In genomic region chr7:759569-759968, GRCh38 we compare ENCODE assay signal across 15 cellular contexts. TPM values are rescaled to one million over a fixed set of nuclear protein-coding genes. Genes with fewer than 3 reads are reported as not detected.
DNase-seq lines count a peak whose midpoint lies in the region; ATAC-seq and TF ChIP-seq lines count a peak whose summit lies in the region.
"Had no signal": no experiment of that assay in that cellular context is flagged by ENCODE, and none has a peak within 500 bp of the region (broad histone marks: within the 10 kb centered on the region; RNA-seq: fewer than 3 reads in every experiment).

No MANE protein-coding gene starts in this region.

- H3K36me3 Mint-ChIP-seq in GM23338 (ENCODE audit: low read depth) (peaks cover 74% of the 10 kb centered on the region), chondrocyte (ENCODE audit: low read depth) (peaks cover 23% of the 10 kb centered on the region)

- no peaks in the 10 kb centered on the region; the same call in 2 of the 3 replicates for H3K4me1 Mint-ChIP-seq in GM23338
- H3K4me1 Mint-ChIP-seq in chondrocyte (ENCODE audit: low read depth) = no peaks in the 10 kb centered on the region

- H3K4me1 ChIP-seq in GM23338 (ENCODE audit: insufficient read depth) (no peaks in the 10 kb centered on the region), mesenchymal stem cell (ENCODE audit: control insufficient read depth, insufficient read depth, low read depth, low read length) (peaks cover 9% of the 10 kb centered on the region), spleen (no peaks in the 10 kb centered on the region)
- H3K4me1 ChIP-seq: BLaER1 treated with 17β-estradiol and CSF1 and Interleukin-3, amounts not matched to agents 10 nM and 100 nM; HAP-1 had no signal

- no peak for TF ChIP-seq CTCF in GM23338 (conservative IDR thresholded peaks at IDR 0.05; ENCODE audit: low read depth in 2 of 2)
- TF ChIP-seq CTCF in chondrocyte (IDR thresholded peaks at IDR 0.05) = no peak
- no peak for TF ChIP-seq CTCF in spleen (IDR thresholded peaks at IDR 0.05 in 8 of 11, conservative IDR thresholded peaks at IDR 0.05 in 3 of 11)
- no peak for TF ChIP-seq CTCF in dorsolateral prefrontal cortex (IDR thresholded peaks at IDR 0.05 in 54 of 56, conservative IDR thresholded peaks at IDR 0.05 in 2 of 56; ENCODE audit: low read depth in 1 of 56, partially characterized antibody in 56 of 56)

- no peak for ATAC-seq in GM23338
- ATAC-seq: GM12878 had no signal

- no peak overlapping the region for H3K9ac ChIP-seq in mesenchymal stem cell (ENCODE audit: low read length)
- H3K9ac ChIP-seq: BLaER1 treated with 17β-estradiol and CSF1 and Interleukin-3, amounts not matched to agents 10 nM and 100 nM had no signal

- no peak overlapping the region for H2BK12ac ChIP-seq in mesenchymal stem cell (ENCODE audit: low read length in 2 of 2)

- H3K23ac ChIP-seq in mesenchymal stem cell (ENCODE audit: low read length in 2 of 2) = no peak overlapping the region

- no peak overlapping the region for H3K14ac ChIP-seq in mesenchymal stem cell (ENCODE audit: low read length in 2 of 2)

- H3K27me3 Mint-ChIP-seq in GM23338 (ENCODE audit: insufficient read depth, low read depth, poor library complexity) (no peaks in the 10 kb centered on the region), chondrocyte (ENCODE audit: low read depth) (no peaks in the 10 kb centered on the region)
- H3K27me3 Mint-ChIP-seq: CD4-positive, CD25-positive, alpha-beta regulatory T cell had no signal

- no peaks in the 10 kb centered on the region for H3K79me2 ChIP-seq in GM23338 (replicated peaks; ENCODE audit: insufficient read depth)

- H3K27ac Mint-ChIP-seq in GM23338 (no peak overlapping the region), chondrocyte (ENCODE audit: unreplicated experiment) (no peak overlapping the region)

- WGBS in mesenchymal stem cell = 90% methylated on average over 8 of the region's 8 CpGs
- WGBS in spleen, 5 donors = 81 to 93% (median 87%) methylated on average over 8 of the region's 8 CpGs

- DNase-seq in GM23338 (ENCODE audit: low spot score) (no peak), chondrocyte (ENCODE audit: low spot score) (peak; percentile 9), mesenchymal stem cell (no peak), spleen (peak; percentile 32), dorsolateral prefrontal cortex (no peak), COR-L47 (lab: John Stamatoyannopoulos, UW) (no peak), hypothalamus (lab: John Stamatoyannopoulos, UW) (no peak)
- DNase-seq: ACHN; CD4-positive, CD25-positive, alpha-beta regulatory T cell; DMS79; GOT3; IMR-90 had no signal

- H2BK120ac ChIP-seq in mesenchymal stem cell (ENCODE audit: low read depth, low read length) = no peak overlapping the region

- H3K9me2 ChIP-seq in GM23338 (ENCODE audit: insufficient read depth) = no peaks in the 10 kb centered on the region

- H3K36me3 ChIP-seq in GM23338 (ENCODE audit: insufficient read depth) (peaks cover 34% of the 10 kb centered on the region), mesenchymal stem cell (ENCODE audit: control insufficient read depth in 1 of 2, insufficient read depth in 2 of 2, low read depth in 1 of 2, low read length in 2 of 2) (peaks cover 68 to 84% of the 10 kb centered on the region in 2 experiments), spleen (peaks cover 5 to 99% (median 69%) of the 10 kb centered on the region in 6 donors)

- H3K18ac ChIP-seq in mesenchymal stem cell (ENCODE audit: low read depth in 1 of 2, low read length in 2 of 2) = no peak overlapping the region

- H3K4me3 Mint-ChIP-seq in GM23338 = no peak overlapping the region
- H3K4me3 Mint-ChIP-seq in chondrocyte (ENCODE audit: unreplicated experiment) = no peak overlapping the region
- H3K4me3 Mint-ChIP-seq: CD4-positive, CD25-positive, alpha-beta regulatory T cell had no signal

- H3K4me3 ChIP-seq in GM23338 = no peak overlapping the region
- H3K4me3 ChIP-seq in mesenchymal stem cell (ENCODE audit: insufficient read depth in 1 of 2, low read depth in 1 of 2, low read length in 2 of 2) = no peak overlapping the region
- H3K4me3 ChIP-seq in spleen = no peak overlapping the region
- H3K4me3 ChIP-seq in dorsolateral prefrontal cortex = no peak overlapping the region
- H3K4me3 ChIP-seq: BLaER1 treated with 17β-estradiol and CSF1 and Interleukin-3, amounts not matched to agents 10 nM and 100 nM; GM12878; HAP-1 had no signal

- H3K4me2 ChIP-seq in GM23338 (no peak overlapping the region), mesenchymal stem cell (ENCODE audit: low read length, poor library complexity, severe bottlenecking) (no peak overlapping the region)
- H3K4me2 ChIP-seq: BLaER1 treated with 17β-estradiol and CSF1 and Interleukin-3, amounts not matched to agents 10 nM and 100 nM had no signal

- no peak overlapping the region for H2BK15ac ChIP-seq in mesenchymal stem cell (ENCODE audit: low read depth, poor library complexity, severe bottlenecking)

- H3K9me3 Mint-ChIP-seq in GM23338 (no peaks in the 10 kb centered on the region; the same call in 2 of the 3 replicates), chondrocyte (ENCODE audit: low read depth) (no peaks in the 10 kb centered on the region)
- H3K9me3 Mint-ChIP-seq: CD4-positive, CD25-positive, alpha-beta regulatory T cell had no signal

- no peak overlapping the region for H4K8ac ChIP-seq in mesenchymal stem cell (ENCODE audit: low read length)

- no peak overlapping the region for H2BK5ac ChIP-seq in mesenchymal stem cell (ENCODE audit: low read depth, low read length, poor library complexity, severe bottlenecking)

- no peak overlapping the region for H2AFZ ChIP-seq in GM23338
- no peak overlapping the region for H2AFZ ChIP-seq in mesenchymal stem cell (ENCODE audit: low read depth, low read length)

- H3K27me3 ChIP-seq in GM23338 (ENCODE audit: insufficient read depth) (no peaks in the 10 kb centered on the region), mesenchymal stem cell (ENCODE audit: control insufficient read depth in 1 of 2, insufficient read depth in 1 of 2, low read length in 2 of 2) (no peaks in the 10 kb centered on the region), spleen (replicated peaks in 1 of 7) (no peaks in the 10 kb centered on the region), dorsolateral prefrontal cortex (no peaks in the 10 kb centered on the region)
- H3K27me3 ChIP-seq: BLaER1 treated with 17β-estradiol and CSF1 and Interleukin-3, amounts not matched to agents 10 nM and 100 nM had no signal

- no peak for TF ChIP-seq POLR2A in spleen (IDR thresholded peaks at IDR 0.05)

- H3F3A ChIP-seq in GM23338 (replicated peaks; ENCODE audit: low read depth) = no peaks in the 10 kb centered on the region

- no peak overlapping the region for H4K91ac ChIP-seq in mesenchymal stem cell (ENCODE audit: low read length)

- H3K79me1 ChIP-seq in mesenchymal stem cell (replicated peaks; ENCODE audit: low read length, poor library complexity, severe bottlenecking) = peaks cover 27% of the 10 kb centered on the region

- peak overlapping the region; percentile 72; the same call in 1 of the 2 replicates for H3K27ac ChIP-seq in GM23338 (ENCODE audit: low read depth)
- H3K27ac ChIP-seq in mesenchymal stem cell (ENCODE audit: low read length, poor library complexity, severe bottlenecking) = no peak overlapping the region
- no peak overlapping the region for H3K27ac ChIP-seq in spleen
- H3K27ac ChIP-seq in dorsolateral prefrontal cortex = no peak overlapping the region
- H3K27ac ChIP-seq: BLaER1 treated with 17β-estradiol and CSF1 and Interleukin-3, amounts not matched to agents 10 nM and 100 nM had no signal

- H2AK5ac ChIP-seq in mesenchymal stem cell (ENCODE audit: low read length, severe bottlenecking) = peak overlapping the region; percentile 62

- H3K9me3 ChIP-seq in mesenchymal stem cell (ENCODE audit: control insufficient read depth, low read length) (no peaks in the 10 kb centered on the region), spleen (no peaks in the 10 kb centered on the region)
- H3K9me3 ChIP-seq: HAP-1 had no signal

- no peak overlapping the region for H3K4ac ChIP-seq in mesenchymal stem cell (ENCODE audit: low read depth in 1 of 2, low read length in 2 of 2)

- intact Hi-C loops in spleen (cut with DNase I; ENCODE audit: low total_unique reads) (no loop called here), dorsolateral prefrontal cortex (cut with DNase I) (no loop called here)

- no peaks in the 10 kb centered on the region; the same call in none of the 2 replicates for H4K20me1 ChIP-seq in GM23338 (replicated peaks; ENCODE audit: insufficient read depth)

TF ChIP-seq in GM23338, 12 proteins besides CTCF, POLR2A, EP300 and RAD21 (continues in another document):
- TF ChIP-seq ZNF331 (CRISPR knock-in tag; IDR thresholded peaks at IDR 0.05; ENCODE audit: low read depth) = no peak
- no peak for TF ChIP-seq EZH2 (IDR thresholded peaks at IDR 0.05; ENCODE audit: low read depth, unreplicated experiment)
- no peak for TF ChIP-seq CREB1 (CRISPR knock-in tag; IDR thresholded peaks at IDR 0.05; ENCODE audit: low read depth)

RNA-seq across cellular contexts. Expression of gene PRKAR1B, which starts 32.5 kb away (rescaled TPM):
- 34.7 and 36.7 TPM in 2 replicates for total RNA-seq in GM23338 (2014; rRNA removed; shearing (Covaris generic))
- polyA plus RNA-seq in GM23338 (2016; fragmentation: Nextera tagmentation; extraction: Ambion mirVana) (30.6 and 35.7 TPM in 2 replicates), spleen (10 to 100 TPM in 2 of 3 donors, 1 to 10 TPM in 1; 9.9 to 30.2 (median 13.9) TPM)
- total RNA-seq in chondrocyte (7.7 to 8.6 TPM (median 7.9 TPM) in 3 replicates), spleen (10 to 100 TPM; 20.8 to 39.5 (median 23.8) TPM), dorsolateral prefrontal cortex (100 to 1,000 TPM; 131 to 616 (median 457) TPM)
- 5.7 TPM for polyA plus RNA-seq in mesenchymal stem cell (2013, experiment 1 of 2)
- polyA plus RNA-seq in mesenchymal stem cell (2013, experiment 2 of 2) = 5.0 TPM

RNA-seq across cellular contexts. Expression of gene DNAAF5, which starts 33.1 kb away (rescaled TPM):
- total RNA-seq in GM23338 (2014; rRNA removed; shearing (Covaris generic)) = 74.0 and 86.7 TPM in 2 replicates
- polyA plus RNA-seq in GM23338 (2016; fragmentation: Nextera tagmentation; extraction: Ambion mirVana) (20.4 and 20.9 TPM in 2 replicates), spleen (1 to 10 TPM; 7.5 to 8.4 (median 7.7) TPM)
- total RNA-seq in chondrocyte (15.3 to 23.2 TPM (median 16.6 TPM) in 3 replicates), spleen (10 to 100 TPM; 13.7 to 22.4 (median 21.2) TPM), dorsolateral prefrontal cortex (10 to 100 TPM; 12.7 to 37.3 (median 20.9) TPM)
- polyA plus RNA-seq in mesenchymal stem cell (2013, experiment 1 of 2) = 20.2 TPM
- polyA plus RNA-seq in mesenchymal stem cell (2013, experiment 2 of 2) = 15.3 TPM

Comparison
In these comparisons a context has a peak if more than half of its experiments do, and no peak if none do; other contexts are left out.
1. DNase-seq: peak in chondrocyte (single experiment) and spleen (single experiment); none in GM23338 (single experiment), mesenchymal stem cell (single experiment), dorsolateral prefrontal cortex (0 of 10), COR-L47 (single experiment) and hypothalamus (0 of 51).